Comparison of ENCODE assay signal across 16 cellular contexts in genomic region chr10:118981946-118982345, GRCh38.
"Had no signal": no experiment of that assay in that cellular context is flagged by ENCODE, and none has a peak within 500 bp of the region (broad histone marks: within the 10 kb centered on the region; RNA-seq: fewer than 3 reads in every experiment).

No MANE protein-coding gene starts in this region.

- DNase-seq: central memory CD4-positive, alpha-beta T cell; effector memory CD4-positive, alpha-beta T cell; foreskin keratinocyte; mammary epithelial cell; naive thymus-derived CD8-positive, alpha-beta T cell; occipital lobe; psoas muscle; sigmoid colon; stimulated activated CD4-positive, alpha-beta T cell treated with anti-CD3 and anti-CD28 coated beads, Interleukin-2, amount 100 ng/mL, for 24 hours; stimulated activated CD4-positive, alpha-beta T cell treated with anti-CD3 and anti-CD28 coated beads, Interleukin-4, amount 100 ng/mL, for 4 hours; stimulated activated naive B cell treated with anti-CD40 and anti-IgM and Interleukin-4, amounts not matched to agents 10 μg/mL and 1 μg/mL and 100 μg/mL, for 72 hours; stimulated activated naive CD8-positive, alpha-beta T cell treated with anti-CD3 and anti-CD28 coated beads, Interleukin-15, amount 100 ng/mL, for 72 hours; transverse colon had no signal

- ATAC-seq: foreskin keratinocyte; left lobe of liver; naive thymus-derived CD8-positive, alpha-beta T cell; psoas muscle; stimulated activated naive B cell treated with anti-CD40 and anti-IgM and Interleukin-4, amounts not matched to agents 10 μg/mL and 1 μg/mL and 100 μg/mL, for 72 hours; stimulated activated naive CD8-positive, alpha-beta T cell treated with anti-CD3 and anti-CD28 coated beads, Interleukin-15, amount 100 ng/mL, for 72 hours had no signal

- H3K27me3 ChIP-seq: sigmoid colon, transverse colon had no signal

- H3K27ac ChIP-seq: foreskin keratinocyte, psoas muscle, sigmoid colon, skin epidermis, thoracic aorta, transverse colon had no signal

- H3K36me3 ChIP-seq: sigmoid colon, thoracic aorta, transverse colon had no signal

- H3K4me3 ChIP-seq: psoas muscle, sigmoid colon, skin epidermis, thoracic aorta, transverse colon had no signal

- H3K4me1 ChIP-seq: foreskin keratinocyte, psoas muscle, sigmoid colon, transverse colon had no signal
